In the genomic region with DNA sequence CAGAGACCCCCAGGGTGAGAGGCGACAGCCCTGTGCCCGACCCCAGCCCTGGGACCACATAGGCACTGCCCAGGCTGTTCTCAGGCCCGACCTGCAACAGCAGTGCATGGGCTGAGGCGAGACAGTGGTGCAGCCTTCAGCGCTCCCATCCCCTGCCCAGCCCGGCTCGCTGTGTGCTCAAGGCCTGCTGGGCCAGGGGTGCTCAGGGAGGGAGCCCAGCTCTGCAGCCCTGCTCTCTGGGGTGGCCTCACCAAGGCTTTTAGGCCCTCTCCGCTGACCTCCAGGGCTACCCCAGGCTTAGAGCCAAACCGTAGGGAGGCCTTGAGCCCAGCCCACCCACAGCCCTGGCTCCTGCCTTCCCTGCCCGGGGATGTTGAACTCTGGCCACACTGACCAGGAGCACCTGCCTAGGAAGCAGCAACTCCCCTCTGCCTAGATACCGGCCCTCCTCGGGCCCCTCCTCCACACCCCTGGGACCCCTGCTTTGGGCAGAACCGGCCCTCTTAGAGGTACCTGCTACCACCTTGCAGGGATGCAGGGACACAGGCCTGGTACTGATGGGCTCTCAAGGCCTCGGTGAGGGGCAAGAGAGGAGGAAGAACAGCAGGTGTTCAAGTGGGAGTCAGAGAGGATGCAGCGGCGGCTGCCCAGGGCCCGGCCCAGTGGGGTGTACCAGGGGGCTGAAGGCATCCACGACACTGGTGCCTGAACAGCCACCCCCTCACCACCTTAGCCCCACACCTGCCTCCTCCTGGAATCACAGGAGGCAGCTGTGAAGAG, we compare ENCODE assay signal across 15 cellular contexts.
"Had no signal": no experiment of that assay in that cellular context is flagged by ENCODE, and none has a peak within 500 bp of the region (broad histone marks: within the 10 kb centered on the region; RNA-seq: fewer than 3 reads in every experiment).

No MANE protein-coding gene starts in this region.

- DNase-seq: activated CD4-positive, alpha-beta T cell treated with anti-CD3 and anti-CD28 coated beads for 4 hours; activated CD8-positive, alpha-beta memory T cell treated with anti-CD3 and anti-CD28 coated beads, Interleukin-2, amount 50 U/mL, for 4 hours; activated CD8-positive, alpha-beta T cell treated with anti-CD3 and anti-CD28 coated beads for 36 hours; activated naive CD4-positive, alpha-beta T cell; gastrocnemius medialis; mammary epithelial cell; stimulated activated CD4-positive, alpha-beta T cell treated with anti-CD3 and anti-CD28 coated beads, Interleukin-15, amount 100 ng/mL, for 24 hours; stimulated activated CD4-positive, alpha-beta T cell treated with anti-CD3 and anti-CD28 coated beads, Interleukin-4, amount 100 ng/mL, for 4 hours; stomach; T-cell had no signal

- ATAC-seq: activated CD8-positive, alpha-beta T cell treated with anti-CD3 and anti-CD28 coated beads for 36 hours; gastrocnemius medialis; mucosa of descending colon had no signal

- H3K4me1 Mint-ChIP-seq: nephron had no signal

- H3K36me3 ChIP-seq: gastrocnemius medialis had no signal

- H3K27me3 Mint-ChIP-seq: activated CD8-positive, alpha-beta T cell treated with anti-CD3 and anti-CD28 coated beads for 36 hours; T-cell had no signal

- H3K9me3 Mint-ChIP-seq: activated CD8-positive, alpha-beta T cell treated with anti-CD3 and anti-CD28 coated beads for 36 hours; activated T-helper 1 cell treated with anti-CD3 and anti-CD28 coated beads, Interleukin-12 subunit alpha, Interleukin-12 subunit beta, Interleukin-2, Interleukin-4 antibody, amounts not matched to agents 30 ng/mL and 10 ng/mL and 1 ng/mL, durations not matched to agents 14 hours and 24 hours and 36 hours; nephron; T-cell had no signal

- H3K4me3 Mint-ChIP-seq: activated CD8-positive, alpha-beta T cell treated with anti-CD3 and anti-CD28 coated beads for 36 hours; activated T-helper 1 cell treated with anti-CD3 and anti-CD28 coated beads, Interleukin-12 subunit alpha, Interleukin-12 subunit beta, Interleukin-2, Interleukin-4 antibody, amounts not matched to agents 30 ng/mL and 10 ng/mL and 1 ng/mL, durations not matched to agents 14 hours and 24 hours and 36 hours; nephron; T-cell had no signal

- H3K27me3 ChIP-seq: gastrocnemius medialis, stomach had no signal

- H3K9me3 ChIP-seq: gastrocnemius medialis, mucosa of descending colon, stomach had no signal

- H3K27ac ChIP-seq: gastrocnemius medialis, SK-N-MC, stomach, VCaP had no signal

- H3K4me3 ChIP-seq: gastrocnemius medialis, mucosa of descending colon, SK-N-MC, stomach had no signal

- H3K27ac Mint-ChIP-seq: activated CD8-positive, alpha-beta T cell treated with anti-CD3 and anti-CD28 coated beads for 36 hours; activated T-helper 1 cell treated with anti-CD3 and anti-CD28 coated beads, Interleukin-12 subunit alpha, Interleukin-12 subunit beta, Interleukin-2, Interleukin-4 antibody, amounts not matched to agents 30 ng/mL and 10 ng/mL and 1 ng/mL, durations not matched to agents 14 hours and 24 hours and 36 hours; nephron; T-cell had no signal
